ENCODE assay signal across 11 cellular contexts in the genomic region with DNA sequence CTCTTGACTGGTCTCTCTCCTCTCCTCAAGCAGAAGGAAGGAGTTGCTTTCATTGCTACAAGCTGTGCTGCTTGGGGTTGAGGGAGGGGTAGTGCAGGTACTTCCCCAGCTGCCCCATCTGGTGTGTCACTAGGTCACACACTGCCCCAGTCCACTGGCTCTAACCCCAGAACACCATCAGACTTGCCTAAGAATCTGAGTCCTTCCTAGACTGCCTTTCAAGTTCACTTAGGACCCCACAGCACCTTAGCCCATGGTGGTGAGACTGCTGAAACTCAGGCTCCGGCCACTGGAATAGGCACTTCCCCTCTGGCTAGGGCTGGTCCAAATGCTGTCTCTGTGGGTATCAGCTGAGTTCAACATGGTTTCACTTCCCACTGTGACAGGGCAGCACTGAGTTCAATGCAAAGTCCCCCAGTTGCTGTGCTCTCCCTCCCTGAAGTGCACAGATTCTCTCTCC.
A peak's percentile ranks its signal among the peaks of the same experiment; 100 is the strongest.
DNase-seq lines count a peak whose midpoint lies in the region; ATAC-seq, FAIRE-seq and TF ChIP-seq lines count a peak whose summit lies in the region.
"Had no signal": no experiment of that assay in that cellular context is flagged by ENCODE, and none has a peak within 500 bp of the region (broad histone marks: within the 10 kb centered on the region; RNA-seq: fewer than 3 reads in every experiment).

No MANE protein-coding gene starts in this region.

- peak; percentile 98 for ATAC-seq in HG02678 (IDR thresholded peaks at IDR 0.05; ENCODE audit: unreplicated experiment)
- peak; percentile 91 for ATAC-seq in HG03469 (IDR thresholded peaks at IDR 0.05; ENCODE audit: unreplicated experiment)
- ATAC-seq: T-cell had no signal

- in situ Hi-C loops in transverse colon (cut with MboI; ENCODE audit: low pct_ligation_motif_present in 1 of 4, low pct_unique_long_range_greater_than_20kb in 1 of 4, low sequenced_read_pairs in 3 of 4) = no loop called here

- no peak overlapping the region for H3K4me3 ChIP-seq in transverse colon
- H3K4me3 ChIP-seq in coronary artery = no peak overlapping the region
- no peak overlapping the region for H3K4me3 ChIP-seq in prostate gland
- H3K4me3 ChIP-seq: cardiac muscle cell, lower lobe of right lung had no signal

- H3K27me3 ChIP-seq in transverse colon (no peaks in the 10 kb centered on the region), prostate gland (replicated peaks; ENCODE audit: insufficient read depth) (no peaks in the 10 kb centered on the region)
- H3K27me3 ChIP-seq: cardiac muscle cell had no signal

- no peak for TF ChIP-seq CTCF in transverse colon (IDR thresholded peaks at IDR 0.05)
- no peak for TF ChIP-seq CTCF in coronary artery (IDR thresholded peaks at IDR 0.05)
- no peak for TF ChIP-seq CTCF in prostate gland (IDR thresholded peaks at IDR 0.05)

- 89% methylated on average over 1 of the region's 1 CpG; no CpG with 5 or more reads in 1 of the 2 donors for WGBS in transverse colon (ENCODE audit: low coverage in 1 of 2), 2 donors
- WGBS in prostate gland = 92% methylated on average over 1 of the region's 1 CpG

- TF ChIP-seq EP300 in transverse colon (IDR thresholded peaks at IDR 0.05; ENCODE audit: low read depth) = no peak

- H3K36me3 ChIP-seq in transverse colon = no peaks in the 10 kb centered on the region
- no peaks in the 10 kb centered on the region for H3K36me3 ChIP-seq in prostate gland
- H3K36me3 ChIP-seq: cardiac muscle cell, lower lobe of right lung had no signal

- H3K27ac ChIP-seq in transverse colon (no peak overlapping the region), coronary artery (no peak overlapping the region), prostate gland (no peak overlapping the region)
- H3K27ac ChIP-seq: cardiac muscle cell, lower lobe of right lung had no signal

- intact Hi-C loops in transverse colon (cut with DNase I; ENCODE audit: low total_unique reads) (no loop called here), prostate gland (cut with DNase I) (no loop called here)

- H3K4me1 ChIP-seq in transverse colon = no peaks in the 10 kb centered on the region
- H3K4me1 ChIP-seq in prostate gland (replicated peaks) = peaks cover 4% of the 10 kb centered on the region
- H3K4me1 ChIP-seq: lower lobe of right lung had no signal

- DNase-seq in GM19239 (ENCODE audit: insufficient read length, low spot score) (peak; percentile 5), transverse colon (peak; percentile 33), coronary artery (ENCODE audit: low spot score) (no peak), prostate gland (ENCODE audit: low spot score) (no peak), mesenteric fat pad (ENCODE audit: low spot score) (no peak)
- DNase-seq: DMS79, lower lobe of right lung had no signal

- no peaks in the 10 kb centered on the region for H3K9me3 ChIP-seq in transverse colon
- H3K9me3 ChIP-seq in prostate gland = no peaks in the 10 kb centered on the region
- H3K9me3 ChIP-seq: lower lobe of right lung had no signal

- peak; percentile 98 for FAIRE-seq in GM19239 (lab: Jason Lieb, UNC)

- TF ChIP-seq POLR2A in transverse colon (IDR thresholded peaks at IDR 0.05) (no peak), prostate gland (IDR thresholded peaks at IDR 0.05) (no peak)

Comparison
In these comparisons a context has a peak if more than half of its experiments do, and no peak if none do; other contexts are left out.
1. DNase-seq: peak in GM19239 (single experiment) and transverse colon (single experiment); none in coronary artery (single experiment), prostate gland (single experiment) and mesenteric fat pad (single experiment).